ENCODE assay signal across 28 cellular contexts in genomic region chr19:40552848-40553247, GRCh38.
"Had no signal": no experiment of that assay in that cellular context is flagged by ENCODE, and none has a peak within 500 bp of the region (broad histone marks: within the 10 kb centered on the region; RNA-seq: fewer than 3 reads in every experiment).

No MANE protein-coding gene starts in this region.

- H3K4me3 ChIP-seq: colonic mucosa, esophagus squamous epithelium, gastrocnemius medialis, heart left ventricle, hepatocyte, left lung, lower lobe of right lung, mucosa of descending colon had no signal

- H3K4me3 Mint-ChIP-seq: dendritic cell treated with granulocyte-macrophage colony-stimulating factor and Interleukin-4, amounts not matched to agents 40 ng/mL and 50 ng/mL, for 4 days; effector memory CD8-positive, alpha-beta T cell; endodermal cell; immature natural killer cell; mesothelial cell of epicardium; naive B cell; naive thymus-derived CD8-positive, alpha-beta T cell had no signal

- H3K79me2 ChIP-seq: hepatocyte had no signal

- H3K4me1 ChIP-seq: colonic mucosa, gastrocnemius medialis, lower lobe of right lung had no signal

- H3K9me3 ChIP-seq: colonic mucosa, esophagus squamous epithelium, gastrocnemius medialis, heart left ventricle, left lung, lower lobe of right lung, mucosa of descending colon had no signal

- H3K27ac Mint-ChIP-seq: dendritic cell treated with granulocyte-macrophage colony-stimulating factor and Interleukin-4, amounts not matched to agents 40 ng/mL and 50 ng/mL, for 4 days; effector memory CD8-positive, alpha-beta T cell; endodermal cell; immature natural killer cell; mesothelial cell of epicardium; naive B cell; naive thymus-derived CD8-positive, alpha-beta T cell had no signal

- H3K4me2 ChIP-seq: hepatocyte had no signal

- H3K9me3 Mint-ChIP-seq: dendritic cell treated with granulocyte-macrophage colony-stimulating factor and Interleukin-4, amounts not matched to agents 40 ng/mL and 50 ng/mL, for 4 days; effector memory CD8-positive, alpha-beta T cell; endodermal cell; mesothelial cell of epicardium; naive thymus-derived CD8-positive, alpha-beta T cell had no signal

- H3K36me3 Mint-ChIP-seq: immature natural killer cell, mesothelial cell of epicardium had no signal

- H3K36me3 ChIP-seq: colonic mucosa, esophagus squamous epithelium, gastrocnemius medialis, heart left ventricle, left lung, lower lobe of right lung had no signal

- H3K27ac ChIP-seq: colonic mucosa, epithelial cell of prostate, esophagus squamous epithelium, gastrocnemius medialis, heart left ventricle, hepatocyte, left lung, lower lobe of right lung had no signal

- DNase-seq: colonic mucosa; cortex of kidney; effector CD8-positive, alpha-beta T cell; effector memory CD8-positive, alpha-beta T cell; endodermal cell; erythroblast; esophagus squamous epithelium; foreskin fibroblast; foreskin melanocyte; gastrocnemius medialis; hypothalamus; immature natural killer cell; islet precursor cell; left cardiac atrium; left lung; left ventricle myocardium superior; lower lobe of right lung; mesenchymal stem cell; mucosa of descending colon; naive B cell; naive thymus-derived CD8-positive, alpha-beta T cell had no signal

- FAIRE-seq: endometrium had no signal

- H2AFZ ChIP-seq: hepatocyte had no signal

- ATAC-seq: effector memory CD8-positive, alpha-beta T cell; esophagus mucosa; gastrocnemius medialis; heart left ventricle; left cardiac atrium; left lung; left ventricle myocardium superior; lower lobe of right lung; mucosa of descending colon; naive thymus-derived CD8-positive, alpha-beta T cell had no signal
